Comparison of ENCODE assay signal across 14 cellular contexts in genomic region chr14:99236386-99237133, GRCh38. TPM values are rescaled to one million over a fixed set of nuclear protein-coding genes. Genes with fewer than 3 reads are reported as not detected.
DNase-seq lines count a peak whose midpoint lies in the region; ATAC-seq, FAIRE-seq and TF ChIP-seq lines count a peak whose summit lies in the region.
"Had no signal": no experiment of that assay in that cellular context is flagged by ENCODE, and none has a peak within 500 bp of the region (broad histone marks: within the 10 kb centered on the region; RNA-seq: fewer than 3 reads in every experiment).

No MANE protein-coding gene starts in this region.

- H3K4ac ChIP-seq in H1 (replicated peaks; ENCODE audit: insufficient read length, low read depth, low read length), result peak overlapping the region; percentile 19

- TF ChIP-seq CTCF in H1 (IDR thresholded peaks at IDR 0.05; ENCODE audit: control extremely low read depth in 1 of 3, insufficient read depth in 1 of 3, low read depth in 1 of 3, low read length in 3 of 3) (no peak), MCF 10A (IDR thresholded peaks at IDR 0.05; ENCODE audit: unreplicated experiment) (no peak)

- no peak for TF ChIP-seq RAD21 in H1 (IDR thresholded peaks at IDR 0.05 in 1 of 2, conservative IDR thresholded peaks at IDR 0.05 in 1 of 2; ENCODE audit: low read depth in 2 of 2, low read length in 2 of 2)

- H3K4me2 ChIP-seq in H1 (ENCODE audit: insufficient read depth in 1 of 2, low read depth in 2 of 2, low read length in 2 of 2), result peak overlapping the region in 1 of 2 experiments; percentile 89; a peak in 1 of 4 replicates

- no peaks in the 10 kb centered on the region for H3K36me3 ChIP-seq in H1 (ENCODE audit: control insufficient read depth in 2 of 4, insufficient read depth in 4 of 4, low read length in 3 of 4)
- H3K36me3 ChIP-seq: tibial nerve had no signal

- H3K27me3 Mint-ChIP-seq in activated T-cell treated with anti-CD3 and anti-CD28 coated beads, Interleukin-2, amount 50 U/mL, for 4 hours (ENCODE audit: low read depth), result no peaks in the 10 kb centered on the region
- H3K27me3 Mint-ChIP-seq in T-helper 17 cell (no peaks in the 10 kb centered on the region), MCF 10A (ENCODE audit: insufficient read depth, unreplicated experiment) (no peaks in the 10 kb centered on the region)
- no peaks in the 10 kb centered on the region for H3K27me3 Mint-ChIP-seq in stimulated activated naive CD8-positive, alpha-beta T cell treated with anti-CD3 and anti-CD28 coated beads, Interleukin-15, amount 100 ng/mL, for 72 hours

- POLR2A ChIA-PET in H1 (lab: Charles Lee; ENCODE audit: partially characterized antibody) (interaction anchor here (0.9 to 4.4 kb wide), 4 partner anchors 9 to 13 kb away, joined by 3 to 28 read pairs (median 4); no protein-coding TSS in a partner anchor), MCF 10A (lab: Yijun Ruan, JAX) (no interaction called here)

- no peaks in the 10 kb centered on the region for H3K27me3 ChIP-seq in H1 (replicated peaks in 1 of 4; ENCODE audit: control insufficient read depth in 3 of 4, extremely low read depth in 1 of 4, insufficient read depth in 3 of 4, low read length in 3 of 4)
- H3K27me3 ChIP-seq: body of pancreas had no signal

- ATAC-seq in activated T-cell treated with anti-CD3 and anti-CD28 coated beads, Interleukin-2, amount 50 U/mL, for 4 hours, result no peak
- ATAC-seq in T-helper 17 cell, result no peak
- ATAC-seq in stimulated activated naive CD8-positive, alpha-beta T cell treated with anti-CD3 and anti-CD28 coated beads, Interleukin-15, amount 100 ng/mL, for 72 hours, result no peak
- no peak for ATAC-seq in HG03039 (IDR thresholded peaks at IDR 0.05; ENCODE audit: unreplicated experiment)
- ATAC-seq: body of pancreas, PC-3 had no signal

- no peak overlapping the region for H3K4me3 ChIP-seq in H1 (ENCODE audit: extremely low read depth in 1 of 4, insufficient read depth in 2 of 4, low read depth in 3 of 4, low read length in 4 of 4)
- H3K4me3 ChIP-seq: body of pancreas, tibial nerve had no signal

- peak overlapping the region; percentile 50 for H2BK120ac ChIP-seq in H1 (replicated peaks; ENCODE audit: low read depth, low read length)

- H4K91ac ChIP-seq in H1 (replicated peaks; ENCODE audit: insufficient read length, low read length), result peak overlapping the region; percentile 51

- no peaks in the 10 kb centered on the region for H3K9me3 Mint-ChIP-seq in activated T-cell treated with anti-CD3 and anti-CD28 coated beads, Interleukin-2, amount 50 U/mL, for 4 hours
- H3K9me3 Mint-ChIP-seq in stimulated activated naive CD8-positive, alpha-beta T cell treated with anti-CD3 and anti-CD28 coated beads, Interleukin-15, amount 100 ng/mL, for 72 hours, result no peaks in the 10 kb centered on the region
- peaks cover 7% of the 10 kb centered on the region for H3K9me3 Mint-ChIP-seq in MCF 10A (ENCODE audit: unreplicated experiment)

- no peak for TF ChIP-seq EP300 in H1 (IDR thresholded peaks at IDR 0.05; ENCODE audit: borderline replicate concordance in 1 of 2, low read depth in 2 of 2, low read length in 2 of 2)

- H3K4me1 Mint-ChIP-seq in activated T-cell treated with anti-CD3 and anti-CD28 coated beads, Interleukin-2, amount 50 U/mL, for 4 hours (ENCODE audit: low read depth), result peaks cover 96% of the 10 kb centered on the region
- H3K4me1 Mint-ChIP-seq in T-helper 17 cell, result peaks cover 87% of the 10 kb centered on the region
- peaks cover 100% of the 10 kb centered on the region for H3K4me1 Mint-ChIP-seq in stimulated activated naive CD8-positive, alpha-beta T cell treated with anti-CD3 and anti-CD28 coated beads, Interleukin-15, amount 100 ng/mL, for 72 hours
- H3K4me1 Mint-ChIP-seq in MCF 10A (ENCODE audit: insufficient read depth, unreplicated experiment), result peaks cover 10% of the 10 kb centered on the region

- no peak overlapping the region for H2BK15ac ChIP-seq in H1 (ENCODE audit: low read length)

- intact Hi-C loops in MCF 10A (cut with micrococcal nuclease), result no loop called here

- H3K27ac Mint-ChIP-seq in T-helper 17 cell (peak overlapping the region; percentile 100), MCF 10A (ENCODE audit: low read depth, unreplicated experiment) (no peak overlapping the region)
- H3K27ac Mint-ChIP-seq in stimulated activated naive CD8-positive, alpha-beta T cell treated with anti-CD3 and anti-CD28 coated beads, Interleukin-15, amount 100 ng/mL, for 72 hours, result peak overlapping the region; percentile 94 to 97

- no peak overlapping the region for H4K5ac ChIP-seq in H1 (ENCODE audit: insufficient read length, low read depth, low read length)

- H3K18ac ChIP-seq in H1 (ENCODE audit: extremely low read depth, low read length), result peak overlapping the region; percentile 57; the same call in 1 of the 2 replicates

- no peak overlapping the region for H3K56ac ChIP-seq in H1 (replicated peaks; ENCODE audit: insufficient read length, low read depth, low read length)

- WGBS in H1 (ENCODE audit: extremely low coverage in 1 of 2, insufficient coverage in 1 of 2, insufficient read length in 1 of 2, insufficient replicate concordance in 2 of 2, low coverage in 1 of 2, low lambda C conversion rate in 2 of 2, missing lambda C conversion rate in 1 of 2), 2 experiments, result 81% methylated on average over 8 of the region's 8 CpGs; no CpG with 5 or more reads in 1 of the 2 experiments

- H4K20me1 ChIP-seq in H1 (replicated peaks in 1 of 2; ENCODE audit: control insufficient read depth in 1 of 2, insufficient read depth in 2 of 2, low read length in 2 of 2), result no peaks in the 10 kb centered on the region

- peak overlapping the region; percentile 83 for H3K4me3 Mint-ChIP-seq in activated T-cell treated with anti-CD3 and anti-CD28 coated beads, Interleukin-2, amount 50 U/mL, for 4 hours
- peak overlapping the region; percentile 96 for H3K4me3 Mint-ChIP-seq in T-helper 17 cell
- peak overlapping the region; percentile 84 to 88 for H3K4me3 Mint-ChIP-seq in stimulated activated naive CD8-positive, alpha-beta T cell treated with anti-CD3 and anti-CD28 coated beads, Interleukin-15, amount 100 ng/mL, for 72 hours
- no peak overlapping the region for H3K4me3 Mint-ChIP-seq in MCF 10A (ENCODE audit: unreplicated experiment)

- BruUV-seq in MCF 10A (replicated peaks; lab: Mats Ljungman, UMichigan), result no TSS peak

- H2AFZ ChIP-seq in H1 (ENCODE audit: low read length), result no peak overlapping the region

- no peak overlapping the region; the same call in 1 of the 2 replicates for H2BK20ac ChIP-seq in H1 (ENCODE audit: low read length)

- peaks cover 2% of the 10 kb centered on the region; the same call in 1 of the 2 replicates for H3K79me1 ChIP-seq in H1 (ENCODE audit: low read depth, low read length)

- H2BK5ac ChIP-seq in H1 (ENCODE audit: low read depth, low read length), result peak overlapping the region; percentile 90

- H2AK5ac ChIP-seq in H1 (ENCODE audit: low read depth, low read length), result peak overlapping the region; percentile 92; the same call in 1 of the 2 replicates

- H3K14ac ChIP-seq in H1 (ENCODE audit: insufficient read length), result no peak overlapping the region

- peak overlapping the region; percentile 88; the same call in 1 of the 2 replicates for H2BK12ac ChIP-seq in H1 (ENCODE audit: low read depth, low read length)

- H3K36me3 Mint-ChIP-seq in activated T-cell treated with anti-CD3 and anti-CD28 coated beads, Interleukin-2, amount 50 U/mL, for 4 hours (ENCODE audit: insufficient read depth), result peaks cover 11% of the 10 kb centered on the region
- H3K36me3 Mint-ChIP-seq in T-helper 17 cell (ENCODE audit: low read depth) (peaks cover 5% of the 10 kb centered on the region), MCF 10A (ENCODE audit: insufficient read depth, unreplicated experiment) (no peaks in the 10 kb centered on the region)

- no peak overlapping the region for H3K23ac ChIP-seq in H1 (ENCODE audit: insufficient read length)

- no peak overlapping the region for H3K9ac ChIP-seq in H1 (replicated peaks in 1 of 4; ENCODE audit: extremely low read depth in 1 of 4, low read depth in 3 of 4, low read length in 3 of 4)

- no peaks in the 10 kb centered on the region for H3K23me2 ChIP-seq in H1 (ENCODE audit: low read depth, low read length)

- TF ChIP-seq POLR2A in H1 (IDR thresholded peaks at IDR 0.05; ENCODE audit: control extremely low read depth in 1 of 2, low read depth in 2 of 2, low read length in 2 of 2), result no peak

- peaks cover 8 to 22% (median 20%) of the 10 kb centered on the region in 4 experiments for H3K4me1 ChIP-seq in H1 (replicated peaks in 1 of 4; ENCODE audit: control insufficient read depth in 3 of 4, insufficient read depth in 4 of 4, low read length in 3 of 4)
- H3K4me1 ChIP-seq: body of pancreas had no signal

- peaks cover 0 to 51% of the 10 kb centered on the region in 2 experiments; a peak in 3 of 4 replicates for H3K79me2 ChIP-seq in H1 (ENCODE audit: control insufficient read depth in 1 of 2, insufficient read depth in 2 of 2, low read length in 2 of 2)

- 0 out of 2 replicates have a peak overlapping the region, but pooled peaks have one; percentile 62 for H4K8ac ChIP-seq in H1 (ENCODE audit: extremely low read depth, insufficient read depth, low read length)

- no peak overlapping the region for H3K27ac ChIP-seq in H1 (ENCODE audit: low read depth, low read length)
- H3K27ac ChIP-seq: body of pancreas, tibial nerve had no signal

- FAIRE-seq in H1 (lab: Jason Lieb, UNC), result no peak

- CTCF ChIA-PET in H1 (lab: Charles Lee; ENCODE audit: partially characterized antibody) (interaction anchor here (0.6 to 2.0 kb wide), 10 partner anchors 12 to 396 kb away, joined by 3 to 9 read pairs (median 4); no protein-coding TSS in a partner anchor), MCF 10A (lab: Yijun Ruan, JAX) (interaction anchor here (0.6 to 1.5 kb wide), 4 partner anchors 11 to 39 kb away, joined by 3 to 4 read pairs (median 3); no protein-coding TSS in a partner anchor)

- no peak for DNase-seq in activated T-cell treated with anti-CD3 and anti-CD28 coated beads, Interleukin-2, amount 50 U/mL, for 4 hours
- DNase-seq in activated T-cell treated with anti-CD3 and anti-CD28 coated beads for 4 hours, result no peak
- no peak for DNase-seq in T-helper 17 cell
- no peak for DNase-seq in H1 (ENCODE audit: low read depth in 1 of 2, low spot score in 2 of 2)
- no peak for DNase-seq in stimulated activated naive CD8-positive, alpha-beta T cell treated with anti-CD3 and anti-CD28 coated beads, Interleukin-15, amount 100 ng/mL, for 72 hours
- DNase-seq in SIG-M5 (lab: John Stamatoyannopoulos, UW), result no peak
- DNase-seq in MCF 10A (ENCODE audit: unreplicated experiment), result no peak
- DNase-seq: body of pancreas, NCI-H1694, NCI-H510A treated with DMSO at 0.1 percent for 48 hours, PC-3 had no signal

- H3K9me3 ChIP-seq in T-helper 17 cell (ENCODE audit: control insufficient read depth, low read length, poor library complexity, severe bottlenecking), result no peaks in the 10 kb centered on the region
- H3K9me3 ChIP-seq in H1 (ENCODE audit: insufficient read depth in 2 of 2, low read depth in 1 of 2, low read length in 1 of 2), result no peaks in the 10 kb centered on the region
- H3K9me3 ChIP-seq: body of pancreas had no signal

RNA-seq across cellular contexts. Expression of gene BCL11B, which starts 35.4 kb away (rescaled TPM):
- total RNA-seq in activated T-cell treated with anti-CD3 and anti-CD28 coated beads, Interleukin-2, amount 50 U/mL, for 4 hours, result 10 to 100 TPM; 54.6 to 64.6 (median 62.4) TPM
- 100 to 1,000 TPM; 167 to 174 TPM for total RNA-seq in T-helper 17 cell
- 5.9 TPM in 2 replicates for total RNA-seq in H1 (2021; fragmentation: NEBNext Ultra II Directional; extraction: Animal tissue kit (Norgen Biotek cat#: 25700))
- polyA plus RNA-seq in H1 (2011; rRNA removed), result 0.63 and 0.80 TPM in 2 replicates
- polyA plus RNA-seq in H1 (2011; cell fraction: cytosol; rRNA removed), result 0.85 TPM
- polyA plus RNA-seq in H1 (2011; cell fraction: nucleus; rRNA removed), result 1.5 TPM
- polyA plus RNA-seq in H1 (2012, experiment 1 of 2), result 1.1 to 2.2 TPM (median 1.2 TPM) in 4 replicates
- 0.22 TPM for polyA plus RNA-seq in H1 (2012, experiment 2 of 2)
- polyA plus RNA-seq in H1 (2013, experiment 1 of 2), result 2.1 TPM
- polyA plus RNA-seq in H1 (2013, experiment 2 of 2), result 2.1 TPM
- polyA minus RNA-seq in H1 (2011; rRNA and poly(A)+ RNA removed), result 1.7 and 1.9 TPM in 2 replicates
- polyA minus RNA-seq in H1 (2011; cell fraction: cytosol; rRNA and poly(A)+ RNA removed), result 3.2 TPM
- polyA minus RNA-seq in H1 (2011; cell fraction: nucleus; rRNA and poly(A)+ RNA removed), result 4.1 TPM
- total RNA-seq in MCF 10A (2022), result 0.84 and 1.4 TPM in 2 replicates
- total RNA-seq: LHCN-M2 had no signal
